Comparison of ENCODE assay signal across 1 cellular context in the genomic region with DNA sequence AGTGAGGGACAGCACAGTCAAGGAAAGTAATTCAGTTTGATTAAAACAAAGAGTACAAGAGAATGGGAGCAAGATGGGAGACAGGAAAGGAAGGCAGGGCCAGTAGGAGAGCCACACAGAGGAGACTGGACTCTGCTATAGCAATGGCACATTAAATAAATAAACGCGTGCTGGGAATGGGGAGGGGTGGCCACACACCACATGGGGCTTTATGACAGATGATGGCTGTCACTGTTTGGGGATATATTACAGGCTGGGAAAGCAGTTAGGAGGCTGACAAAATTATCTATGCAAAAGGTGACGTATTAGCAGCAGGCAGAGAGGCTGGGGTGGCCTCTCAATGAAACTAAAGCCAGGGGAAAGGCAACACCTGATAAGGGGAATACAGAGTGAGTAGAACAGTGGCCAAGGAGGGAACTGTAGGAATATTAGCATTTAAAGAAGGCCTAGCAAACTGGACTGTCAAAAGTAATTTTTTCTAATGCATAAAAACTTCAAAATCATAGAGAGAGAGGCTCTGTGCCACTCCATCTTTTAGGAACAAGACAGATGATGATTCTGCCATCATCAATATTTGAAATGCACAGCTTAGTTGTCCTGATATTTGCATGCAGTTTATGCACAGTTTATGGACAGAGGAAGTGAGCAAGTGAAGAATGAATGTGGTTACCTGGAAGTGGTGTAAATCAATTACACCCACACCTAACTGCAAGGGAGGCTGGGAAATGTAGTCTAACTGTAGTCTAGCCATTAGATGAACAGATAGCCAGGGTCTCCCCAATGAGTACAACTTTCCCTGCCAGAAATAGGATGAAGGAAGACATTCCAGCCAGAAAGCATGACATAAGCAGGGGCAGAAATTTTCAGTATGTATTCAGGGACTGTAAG.
TF ChIP-seq lines count a peak whose summit lies in the region.

No MANE protein-coding gene starts in this region.

TF ChIP-seq in HCT116, 20 proteins besides CTCF, POLR2A, EP300 and RAD21 (continued from another document):
- TF ChIP-seq, protein P1, sequence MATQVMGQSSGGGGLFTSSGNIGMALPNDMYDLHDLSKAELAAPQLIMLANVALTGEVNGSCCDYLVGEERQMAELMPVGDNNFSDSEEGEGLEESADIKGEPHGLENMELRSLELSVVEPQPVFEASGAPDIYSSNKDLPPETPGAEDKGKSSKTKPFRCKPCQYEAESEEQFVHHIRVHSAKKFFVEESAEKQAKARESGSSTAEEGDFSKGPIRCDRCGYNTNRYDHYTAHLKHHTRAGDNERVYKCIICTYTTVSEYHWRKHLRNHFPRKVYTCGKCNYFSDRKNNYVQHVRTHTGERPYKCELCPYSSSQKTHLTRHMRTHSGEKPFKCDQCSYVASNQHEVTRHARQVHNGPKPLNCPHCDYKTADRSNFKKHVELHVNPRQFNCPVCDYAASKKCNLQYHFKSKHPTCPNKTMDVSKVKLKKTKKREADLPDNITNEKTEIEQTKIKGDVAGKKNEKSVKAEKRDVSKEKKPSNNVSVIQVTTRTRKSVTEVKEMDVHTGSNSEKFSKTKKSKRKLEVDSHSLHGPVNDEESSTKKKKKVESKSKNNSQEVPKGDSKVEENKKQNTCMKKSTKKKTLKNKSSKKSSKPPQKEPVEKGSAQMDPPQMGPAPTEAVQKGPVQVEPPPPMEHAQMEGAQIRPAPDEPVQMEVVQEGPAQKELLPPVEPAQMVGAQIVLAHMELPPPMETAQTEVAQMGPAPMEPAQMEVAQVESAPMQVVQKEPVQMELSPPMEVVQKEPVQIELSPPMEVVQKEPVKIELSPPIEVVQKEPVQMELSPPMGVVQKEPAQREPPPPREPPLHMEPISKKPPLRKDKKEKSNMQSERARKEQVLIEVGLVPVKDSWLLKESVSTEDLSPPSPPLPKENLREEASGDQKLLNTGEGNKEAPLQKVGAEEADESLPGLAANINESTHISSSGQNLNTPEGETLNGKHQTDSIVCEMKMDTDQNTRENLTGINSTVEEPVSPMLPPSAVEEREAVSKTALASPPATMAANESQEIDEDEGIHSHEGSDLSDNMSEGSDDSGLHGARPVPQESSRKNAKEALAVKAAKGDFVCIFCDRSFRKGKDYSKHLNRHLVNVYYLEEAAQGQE (IDR thresholded peaks at IDR 0.05; ENCODE audit: low read depth), result no peak
- peak; percentile 86 for TF ChIP-seq EGR1 (IDR thresholded peaks at IDR 0.05; ENCODE audit: low read depth)
